Comparison of ENCODE assay signal across 6 cellular contexts in genomic region chr13:112841303-112842015, GRCh38.
A peak's percentile ranks its signal among the peaks of the same experiment; 100 is the strongest.
DNase-seq lines count a peak whose midpoint lies in the region; ATAC-seq and TF ChIP-seq lines count a peak whose summit lies in the region.
"Not testable (repeated sequence)": the region's sequence is repeated elsewhere in the genome, so short reads cannot be mapped to it uniquely, and the experiment has no call there.

No MANE protein-coding gene starts in this region.

- H3K27me3 ChIP-seq in heart left ventricle; right cardiac atrium (ENCODE audit: control insufficient read depth, insufficient read depth); osteoblast (ENCODE audit: insufficient read depth, low read length); skeletal muscle tissue (ENCODE audit: control insufficient read depth in 3 of 3, insufficient read depth in 3 of 3, low read length in 3 of 3): not testable (repeated sequence)

- WGBS in heart left ventricle, 4 donors = 75 to 92% (median 84%) methylated on average over 18 to 31 of the region's 31 CpGs
- 75% methylated on average over 31 of the region's 31 CpGs for WGBS in right cardiac atrium

- not testable (repeated sequence) for H3K4me1 Mint-ChIP-seq in T-helper 17 cell

- not testable (repeated sequence) for DNase-seq in T-helper 17 cell
- DNase-seq in dermis microvascular lymphatic vessel endothelial cell (ENCODE audit: low read depth in 2 of 2) (peak; percentile 67 to 84), heart left ventricle (peak in 3 of 5 donors; percentile 55 to 62 (median 61)), right cardiac atrium (peak; percentile 71 to 86 (median 78)), osteoblast (ENCODE audit: insufficient read length, low spot score, missing footprints) (peak; percentile 41)

- H3K27me3 Mint-ChIP-seq in T-helper 17 cell = not testable (repeated sequence)

- not testable (repeated sequence) for TF ChIP-seq POLR2A in heart left ventricle (IDR thresholded peaks at IDR 0.05)

- not testable (repeated sequence) for H3K79me2 ChIP-seq in osteoblast (ENCODE audit: insufficient read depth, low read length)

- peaks cover 0 to 81% (median 55%) of the 10 kb centered on the region in 9 donors for H3K36me3 ChIP-seq in heart left ventricle
- H3K36me3 ChIP-seq in osteoblast (ENCODE audit: insufficient read depth, low read length) = not testable (repeated sequence)
- peaks cover 27 to 37% (median 36%) of the 10 kb centered on the region in 3 donors for H3K36me3 ChIP-seq in skeletal muscle tissue (ENCODE audit: control insufficient read depth in 3 of 3, insufficient read depth in 3 of 3, low read length in 3 of 3)

- H2AFZ ChIP-seq in osteoblast (ENCODE audit: low read length) = not testable (repeated sequence)

- peak overlapping the region in 2 of 3 donors; percentile 45 to 50 for H3K9ac ChIP-seq in skeletal muscle tissue (ENCODE audit: low read depth in 1 of 3, low read length in 3 of 3)

- peak overlapping the region in 1 of 12 donors; percentile 2 for H3K4me3 ChIP-seq in heart left ventricle
- H3K4me3 ChIP-seq in right cardiac atrium (ENCODE audit: low read length); osteoblast (ENCODE audit: insufficient read depth, low read length); skeletal muscle tissue (ENCODE audit: low read length in 3 of 3): not testable (repeated sequence)

- peaks cover 0 to 25% (median 7%) of the 10 kb centered on the region in 12 donors for H3K4me1 ChIP-seq in heart left ventricle
- H3K4me1 ChIP-seq in right cardiac atrium (ENCODE audit: control insufficient read depth, insufficient read depth, low read length); osteoblast (ENCODE audit: insufficient read depth, low read length); skeletal muscle tissue (ENCODE audit: control insufficient read depth in 3 of 3, insufficient read depth in 3 of 3, low read length in 3 of 3): not testable (repeated sequence)

- not testable (repeated sequence) for H3K9me3 ChIP-seq in T-helper 17 cell (ENCODE audit: control insufficient read depth, low read length, poor library complexity, severe bottlenecking); heart left ventricle; right cardiac atrium (ENCODE audit: control insufficient read depth, low read length); osteoblast (ENCODE audit: low read depth, low read length); skeletal muscle tissue (ENCODE audit: control insufficient read depth in 3 of 3, low read length in 3 of 3)

- intact Hi-C loops in heart left ventricle (cut with DNase I); right cardiac atrium (cut with DNase I): not testable (repeated sequence)

- not testable (repeated sequence) for ATAC-seq in T-helper 17 cell
- ATAC-seq in heart left ventricle = peak in 3 of 4 donors; percentile 21 to 73 (median 68)
- peak; percentile 76 to 82 for ATAC-seq in right cardiac atrium

- not testable (repeated sequence) for H3K4me2 ChIP-seq in osteoblast (ENCODE audit: insufficient read depth, low read length)

- not testable (repeated sequence) for TF ChIP-seq CTCF in heart left ventricle (IDR thresholded peaks at IDR 0.05); osteoblast (IDR thresholded peaks at IDR 0.05; ENCODE audit: extremely low read depth, low read depth, low read length)

- H3K36me3 Mint-ChIP-seq in T-helper 17 cell (ENCODE audit: low read depth) = peaks cover 11% of the 10 kb centered on the region

- peak overlapping the region; percentile 89 for H3K27ac Mint-ChIP-seq in T-helper 17 cell

- not testable (repeated sequence) for H3K4me3 Mint-ChIP-seq in T-helper 17 cell

- H3K27ac ChIP-seq in heart left ventricle (peak overlapping the region in 9 of 12 donors; percentile 3 to 68 (median 46)), skeletal muscle tissue (ENCODE audit: low read depth, low read length) (peak overlapping the region; percentile 56)
- not testable (repeated sequence) for H3K27ac ChIP-seq in right cardiac atrium (ENCODE audit: low read length); osteoblast (ENCODE audit: low read depth, low read length)

- H4K20me1 ChIP-seq in osteoblast (ENCODE audit: insufficient read depth, low read length) = not testable (repeated sequence)
